1 cellular context compared by ENCODE assay signal in genomic region chr22:25447067-25447688, GRCh38.
A peak's percentile ranks its signal among the peaks of the same experiment; 100 is the strongest.
TF ChIP-seq lines count a peak whose summit lies in the region.

No MANE protein-coding gene starts in this region.

TF ChIP-seq in HepG2, 621 proteins besides CTCF, POLR2A, EP300 and RAD21 (continued from another document and continues in another):
- TF ChIP-seq, protein P1, sequence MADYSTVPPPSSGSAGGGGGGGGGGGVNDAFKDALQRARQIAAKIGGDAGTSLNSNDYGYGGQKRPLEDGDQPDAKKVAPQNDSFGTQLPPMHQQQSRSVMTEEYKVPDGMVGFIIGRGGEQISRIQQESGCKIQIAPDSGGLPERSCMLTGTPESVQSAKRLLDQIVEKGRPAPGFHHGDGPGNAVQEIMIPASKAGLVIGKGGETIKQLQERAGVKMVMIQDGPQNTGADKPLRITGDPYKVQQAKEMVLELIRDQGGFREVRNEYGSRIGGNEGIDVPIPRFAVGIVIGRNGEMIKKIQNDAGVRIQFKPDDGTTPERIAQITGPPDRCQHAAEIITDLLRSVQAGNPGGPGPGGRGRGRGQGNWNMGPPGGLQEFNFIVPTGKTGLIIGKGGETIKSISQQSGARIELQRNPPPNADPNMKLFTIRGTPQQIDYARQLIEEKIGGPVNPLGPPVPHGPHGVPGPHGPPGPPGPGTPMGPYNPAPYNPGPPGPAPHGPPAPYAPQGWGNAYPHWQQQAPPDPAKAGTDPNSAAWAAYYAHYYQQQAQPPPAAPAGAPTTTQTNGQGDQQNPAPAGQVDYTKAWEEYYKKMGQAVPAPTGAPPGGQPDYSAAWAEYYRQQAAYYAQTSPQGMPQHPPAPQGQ (CRISPR knock-in tag; IDR thresholded peaks at IDR 0.05; ENCODE audit: borderline replicate concordance): no peak
- TF ChIP-seq ASH2L (IDR thresholded peaks at IDR 0.05; ENCODE audit: insufficient read length, low read depth, low read length): peak; percentile 59
- TF ChIP-seq HNRNPK (IDR thresholded peaks at IDR 0.05; ENCODE audit: low read depth, low read length, poor library complexity, severe bottlenecking): no peak
- TF ChIP-seq ZNF160 (CRISPR knock-in tag; IDR thresholded peaks at IDR 0.05): no peak
- TF ChIP-seq, protein P2, sequence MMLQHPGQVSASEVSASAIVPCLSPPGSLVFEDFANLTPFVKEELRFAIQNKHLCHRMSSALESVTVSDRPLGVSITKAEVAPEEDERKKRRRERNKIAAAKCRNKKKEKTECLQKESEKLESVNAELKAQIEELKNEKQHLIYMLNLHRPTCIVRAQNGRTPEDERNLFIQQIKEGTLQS (CRISPR knock-in tag; IDR thresholded peaks at IDR 0.05): no peak
- TF ChIP-seq ELF1 (CRISPR knock-in tag; IDR thresholded peaks at IDR 0.05): 0 out of 2 replicates have a peak, but pooled peaks have one; percentile 16
- peak; percentile 12; the same call in 1 of the 2 replicates for TF ChIP-seq ZNF263 (CRISPR knock-in tag; IDR thresholded peaks at IDR 0.05)
- TF ChIP-seq ZNF879 (CRISPR knock-in tag; IDR thresholded peaks at IDR 0.05): no peak
- peak; percentile 57 for TF ChIP-seq SAP130 (CRISPR knock-in tag; IDR thresholded peaks at IDR 0.05; ENCODE audit: low read depth)
- 0 out of 2 replicates have a peak, but pooled peaks have one; percentile 37 for TF ChIP-seq AHDC1 (CRISPR knock-in tag; IDR thresholded peaks at IDR 0.05; ENCODE audit: borderline replicate concordance)
- no peak for TF ChIP-seq ZFYVE20 (CRISPR knock-in tag; IDR thresholded peaks at IDR 0.05; ENCODE audit: borderline replicate concordance, low read depth)
- TF ChIP-seq ZNF564 (CRISPR knock-in tag; IDR thresholded peaks at IDR 0.05): no peak
- TF ChIP-seq ZNF607 (CRISPR knock-in tag; IDR thresholded peaks at IDR 0.05; ENCODE audit: borderline replicate concordance): 0 out of 2 replicates have a peak, but pooled peaks have one; percentile 46
- TF ChIP-seq ZNF816 (CRISPR knock-in tag; IDR thresholded peaks at IDR 0.05; ENCODE audit: borderline replicate concordance): no peak
- TF ChIP-seq NFKBIZ (CRISPR knock-in tag; IDR thresholded peaks at IDR 0.05): no peak
- TF ChIP-seq ZBTB26 (CRISPR knock-in tag; IDR thresholded peaks at IDR 0.05; ENCODE audit: borderline replicate concordance): peak; percentile 97
- TF ChIP-seq, protein P3, sequence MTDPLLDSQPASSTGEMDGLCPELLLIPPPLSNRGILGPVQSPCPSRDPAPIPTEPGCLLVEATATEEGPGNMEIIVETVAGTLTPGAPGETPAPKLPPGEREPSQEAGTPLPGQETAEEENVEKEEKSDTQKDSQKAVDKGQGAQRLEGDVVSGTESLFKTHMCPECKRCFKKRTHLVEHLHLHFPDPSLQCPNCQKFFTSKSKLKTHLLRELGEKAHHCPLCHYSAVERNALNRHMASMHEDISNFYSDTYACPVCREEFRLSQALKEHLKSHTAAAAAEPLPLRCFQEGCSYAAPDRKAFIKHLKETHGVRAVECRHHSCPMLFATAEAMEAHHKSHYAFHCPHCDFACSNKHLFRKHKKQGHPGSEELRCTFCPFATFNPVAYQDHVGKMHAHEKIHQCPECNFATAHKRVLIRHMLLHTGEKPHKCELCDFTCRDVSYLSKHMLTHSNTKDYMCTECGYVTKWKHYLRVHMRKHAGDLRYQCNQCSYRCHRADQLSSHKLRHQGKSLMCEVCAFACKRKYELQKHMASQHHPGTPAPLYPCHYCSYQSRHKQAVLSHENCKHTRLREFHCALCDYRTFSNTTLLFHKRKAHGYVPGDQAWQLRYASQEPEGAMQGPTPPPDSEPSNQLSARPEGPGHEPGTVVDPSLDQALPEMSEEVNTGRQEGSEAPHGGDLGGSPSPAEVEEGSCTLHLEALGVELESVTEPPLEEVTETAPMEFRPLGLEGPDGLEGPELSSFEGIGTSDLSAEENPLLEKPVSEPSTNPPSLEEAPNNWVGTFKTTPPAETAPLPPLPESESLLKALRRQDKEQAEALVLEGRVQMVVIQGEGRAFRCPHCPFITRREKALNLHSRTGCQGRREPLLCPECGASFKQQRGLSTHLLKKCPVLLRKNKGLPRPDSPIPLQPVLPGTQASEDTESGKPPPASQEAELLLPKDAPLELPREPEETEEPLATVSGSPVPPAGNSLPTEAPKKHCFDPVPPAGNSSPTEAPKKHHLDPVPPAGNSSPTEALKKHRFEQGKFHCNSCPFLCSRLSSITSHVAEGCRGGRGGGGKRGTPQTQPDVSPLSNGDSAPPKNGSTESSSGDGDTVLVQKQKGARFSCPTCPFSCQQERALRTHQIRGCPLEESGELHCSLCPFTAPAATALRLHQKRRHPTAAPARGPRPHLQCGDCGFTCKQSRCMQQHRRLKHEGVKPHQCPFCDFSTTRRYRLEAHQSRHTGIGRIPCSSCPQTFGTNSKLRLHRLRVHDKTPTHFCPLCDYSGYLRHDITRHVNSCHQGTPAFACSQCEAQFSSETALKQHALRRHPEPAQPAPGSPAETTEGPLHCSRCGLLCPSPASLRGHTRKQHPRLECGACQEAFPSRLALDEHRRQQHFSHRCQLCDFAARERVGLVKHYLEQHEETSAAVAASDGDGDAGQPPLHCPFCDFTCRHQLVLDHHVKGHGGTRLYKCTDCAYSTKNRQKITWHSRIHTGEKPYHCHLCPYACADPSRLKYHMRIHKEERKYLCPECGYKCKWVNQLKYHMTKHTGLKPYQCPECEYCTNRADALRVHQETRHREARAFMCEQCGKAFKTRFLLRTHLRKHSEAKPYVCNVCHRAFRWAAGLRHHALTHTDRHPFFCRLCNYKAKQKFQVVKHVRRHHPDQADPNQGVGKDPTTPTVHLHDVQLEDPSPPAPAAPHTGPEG (CRISPR knock-in tag; IDR thresholded peaks at IDR 0.05): no peak
- TF ChIP-seq HDAC2 (CRISPR knock-in tag; IDR thresholded peaks at IDR 0.05): 0 out of 2 replicates have a peak, but pooled peaks have one; percentile 18
- TF ChIP-seq, protein P4, sequence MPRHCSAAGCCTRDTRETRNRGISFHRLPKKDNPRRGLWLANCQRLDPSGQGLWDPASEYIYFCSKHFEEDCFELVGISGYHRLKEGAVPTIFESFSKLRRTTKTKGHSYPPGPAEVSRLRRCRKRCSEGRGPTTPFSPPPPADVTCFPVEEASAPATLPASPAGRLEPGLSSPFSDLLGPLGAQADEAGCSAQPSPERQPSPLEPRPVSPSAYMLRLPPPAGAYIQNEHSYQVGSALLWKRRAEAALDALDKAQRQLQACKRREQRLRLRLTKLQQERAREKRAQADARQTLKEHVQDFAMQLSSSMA (CRISPR knock-in tag; IDR thresholded peaks at IDR 0.05): no peak
- peak; percentile 77 for TF ChIP-seq HNF4A (CRISPR knock-in tag; IDR thresholded peaks at IDR 0.05)
- no peak for TF ChIP-seq ARID2 (CRISPR knock-in tag; IDR thresholded peaks at IDR 0.05; ENCODE audit: borderline replicate concordance)
- peak; percentile 21; the same call in 1 of the 2 replicates for TF ChIP-seq ESRRA (CRISPR knock-in tag; IDR thresholded peaks at IDR 0.05; ENCODE audit: low read depth)
- no peak for TF ChIP-seq ZNF841 (CRISPR knock-in tag; IDR thresholded peaks at IDR 0.05; ENCODE audit: borderline replicate concordance)
- TF ChIP-seq KAT2B (IDR thresholded peaks at IDR 0.05; ENCODE audit: borderline replicate concordance, low read depth, low read length): no peak
- TF ChIP-seq, protein P5, sequence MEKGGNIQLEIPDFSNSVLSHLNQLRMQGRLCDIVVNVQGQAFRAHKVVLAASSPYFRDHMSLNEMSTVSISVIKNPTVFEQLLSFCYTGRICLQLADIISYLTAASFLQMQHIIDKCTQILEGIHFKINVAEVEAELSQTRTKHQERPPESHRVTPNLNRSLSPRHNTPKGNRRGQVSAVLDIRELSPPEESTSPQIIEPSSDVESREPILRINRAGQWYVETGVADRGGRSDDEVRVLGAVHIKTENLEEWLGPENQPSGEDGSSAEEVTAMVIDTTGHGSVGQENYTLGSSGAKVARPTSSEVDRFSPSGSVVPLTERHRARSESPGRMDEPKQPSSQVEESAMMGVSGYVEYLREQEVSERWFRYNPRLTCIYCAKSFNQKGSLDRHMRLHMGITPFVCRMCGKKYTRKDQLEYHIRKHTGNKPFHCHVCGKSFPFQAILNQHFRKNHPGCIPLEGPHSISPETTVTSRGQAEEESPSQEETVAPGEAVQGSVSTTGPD (CRISPR knock-in tag; IDR thresholded peaks at IDR 0.05): no peak
- TF ChIP-seq ZNF343 (CRISPR knock-in tag; IDR thresholded peaks at IDR 0.05): no peak
- TF ChIP-seq ZNF205 (CRISPR knock-in tag; IDR thresholded peaks at IDR 0.05): no peak
- TF ChIP-seq, protein P6, sequence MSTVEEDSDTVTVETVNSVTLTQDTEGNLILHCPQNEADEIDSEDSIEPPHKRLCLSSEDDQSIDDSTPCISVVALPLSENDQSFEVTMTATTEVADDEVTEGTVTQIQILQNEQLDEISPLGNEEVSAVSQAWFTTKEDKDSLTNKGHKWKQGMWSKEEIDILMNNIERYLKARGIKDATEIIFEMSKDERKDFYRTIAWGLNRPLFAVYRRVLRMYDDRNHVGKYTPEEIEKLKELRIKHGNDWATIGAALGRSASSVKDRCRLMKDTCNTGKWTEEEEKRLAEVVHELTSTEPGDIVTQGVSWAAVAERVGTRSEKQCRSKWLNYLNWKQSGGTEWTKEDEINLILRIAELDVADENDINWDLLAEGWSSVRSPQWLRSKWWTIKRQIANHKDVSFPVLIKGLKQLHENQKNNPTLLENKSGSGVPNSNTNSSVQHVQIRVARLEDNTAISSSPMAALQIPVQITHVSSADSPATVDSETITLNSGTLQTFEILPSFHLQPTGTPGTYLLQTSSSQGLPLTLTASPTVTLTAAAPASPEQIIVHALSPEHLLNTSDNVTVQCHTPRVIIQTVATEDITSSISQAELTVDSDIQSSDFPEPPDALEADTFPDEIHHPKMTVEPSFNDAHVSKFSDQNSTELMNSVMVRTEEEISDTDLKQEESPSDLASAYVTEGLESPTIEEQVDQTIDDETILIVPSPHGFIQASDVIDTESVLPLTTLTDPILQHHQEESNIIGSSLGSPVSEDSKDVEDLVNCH (CRISPR knock-in tag; IDR thresholded peaks at IDR 0.05): no peak
- TF ChIP-seq, protein P7, sequence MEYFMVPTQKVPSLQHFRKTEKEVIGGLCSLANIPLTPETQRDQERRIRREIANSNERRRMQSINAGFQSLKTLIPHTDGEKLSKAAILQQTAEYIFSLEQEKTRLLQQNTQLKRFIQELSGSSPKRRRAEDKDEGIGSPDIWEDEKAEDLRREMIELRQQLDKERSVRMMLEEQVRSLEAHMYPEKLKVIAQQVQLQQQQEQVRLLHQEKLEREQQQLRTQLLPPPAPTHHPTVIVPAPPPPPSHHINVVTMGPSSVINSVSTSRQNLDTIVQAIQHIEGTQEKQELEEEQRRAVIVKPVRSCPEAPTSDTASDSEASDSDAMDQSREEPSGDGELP (IDR thresholded peaks at IDR 0.05; ENCODE audit: borderline replicate concordance, low read depth): peak; percentile 11; the same call in 1 of the 2 replicates
- TF ChIP-seq ZNF780A (CRISPR knock-in tag; IDR thresholded peaks at IDR 0.05): no peak
- TF ChIP-seq BRD4 (CRISPR knock-in tag; IDR thresholded peaks at IDR 0.05): no peak
- TF ChIP-seq ZBTB3 (CRISPR knock-in tag; IDR thresholded peaks at IDR 0.05; ENCODE audit: borderline replicate concordance, low read depth): 0 out of 2 replicates have a peak, but pooled peaks have one; percentile 10
- no peak for TF ChIP-seq GMEB1 (CRISPR knock-in tag; IDR thresholded peaks at IDR 0.05; ENCODE audit: borderline replicate concordance)
- peak; percentile 43; the same call in 1 of the 2 replicates for TF ChIP-seq ELF3 (CRISPR knock-in tag; IDR thresholded peaks at IDR 0.05)
